ENCODE assay signal across 11 cellular contexts in genomic region chr19:1167687-1168561, GRCh38. TPM values are rescaled to one million over a fixed set of nuclear protein-coding genes. Genes with fewer than 3 reads are reported as not detected.
A peak's percentile ranks its signal among the peaks of the same experiment; 100 is the strongest.
DNase-seq lines count a peak whose midpoint lies in the region; ATAC-seq and TF ChIP-seq lines count a peak whose summit lies in the region.
"Had no signal": no experiment of that assay in that cellular context is flagged by ENCODE, and none has a peak within 500 bp of the region (broad histone marks: within the 10 kb centered on the region; RNA-seq: fewer than 3 reads in every experiment).

No MANE protein-coding gene starts in this region.

- DNase-seq in T-helper 17 cell (no peak), immature natural killer cell (peak in 2 of 3 donors; percentile 17 to 29), WERI-Rb-1 (no peak), DMS 273 treated with DMSO at 0.1 percent for 48 hours (lab: John Stamatoyannopoulos, UW) (no peak), omental fat pad (ENCODE audit: low spot score) (no peak), dedifferentiated amniotic fluid mesenchymal stem cell (ENCODE audit: extremely low spot score) (no peak)
- DNase-seq: NCI-H146, T-helper 9 cell had no signal

- H3K4me3 ChIP-seq in rectal smooth muscle tissue (ENCODE audit: low read length), result peak overlapping the region; percentile 46
- H3K4me3 ChIP-seq in WERI-Rb-1 (ENCODE audit: low read depth, low read length), result no peak overlapping the region

- H3K4me1 Mint-ChIP-seq in T-helper 17 cell (peaks cover 27% of the 10 kb centered on the region), immature natural killer cell (peaks cover 37% of the 10 kb centered on the region in 2 donors)

- H3K27me3 ChIP-seq in rectal smooth muscle tissue (ENCODE audit: control insufficient read depth, insufficient read depth, low read length) (no peaks in the 10 kb centered on the region), WERI-Rb-1 (ENCODE audit: insufficient read depth, low read depth, severe bottlenecking) (no peaks in the 10 kb centered on the region)

- H3K9me3 ChIP-seq in T-helper 17 cell (ENCODE audit: control insufficient read depth, low read length, poor library complexity, severe bottlenecking), result no peaks in the 10 kb centered on the region
- H3K9me3 ChIP-seq in WERI-Rb-1 (ENCODE audit: severe bottlenecking), result peaks cover 4% of the 10 kb centered on the region

- H3K27ac ChIP-seq in C4-2B (peak overlapping the region; percentile 99), rectal smooth muscle tissue (ENCODE audit: low read depth, low read length) (peak overlapping the region; percentile 81), WERI-Rb-1 (no peak overlapping the region)
- H3K27ac ChIP-seq: HL-60 had no signal

- no peak overlapping the region for H3K4me3 Mint-ChIP-seq in T-helper 17 cell
- H3K4me3 Mint-ChIP-seq in immature natural killer cell, result peak overlapping the region in 1 of 5 donors; percentile 12

- H3K9me3 Mint-ChIP-seq in immature natural killer cell, result peaks cover 0 to 1% (median 0%) of the 10 kb centered on the region in 6 donors

- H3K36me3 Mint-ChIP-seq in T-helper 17 cell (ENCODE audit: low read depth) (peaks cover 6% of the 10 kb centered on the region), immature natural killer cell (peaks cover 0 to 7% (median 0%) of the 10 kb centered on the region in 3 donors)

- H3K9ac ChIP-seq in rectal smooth muscle tissue (ENCODE audit: low read length), result no peak overlapping the region

- H3K27ac Mint-ChIP-seq in T-helper 17 cell (no peak overlapping the region), immature natural killer cell (no peak overlapping the region)

- H3K36me3 ChIP-seq in rectal smooth muscle tissue (ENCODE audit: control insufficient read depth, insufficient read depth, low read length) (peaks cover 5% of the 10 kb centered on the region), WERI-Rb-1 (peaks cover 3% of the 10 kb centered on the region; the same call in 1 of the 2 replicates)

- H3K4me1 ChIP-seq in rectal smooth muscle tissue (ENCODE audit: control insufficient read depth, insufficient read depth, low read length), result peaks cover 33% of the 10 kb centered on the region

- ATAC-seq in T-helper 17 cell, result peak; percentile 20
- ATAC-seq in omental fat pad (ENCODE audit: low FRiP score), result no peak

- H3K27me3 Mint-ChIP-seq in T-helper 17 cell, result no peaks in the 10 kb centered on the region
- peaks cover 2 to 7% (median 5%) of the 10 kb centered on the region in 3 donors for H3K27me3 Mint-ChIP-seq in immature natural killer cell (ENCODE audit: low read depth in 3 of 3)

- TF ChIP-seq CTCF in C4-2B (conservative IDR thresholded peaks at IDR 0.05) (no peak), WERI-Rb-1 (IDR thresholded peaks at IDR 0.05; ENCODE audit: low read depth, low read length) (no peak), omental fat pad (IDR thresholded peaks at IDR 0.05) (no peak)

RNA-seq across cellular contexts. Expression of gene SBNO2, which starts 6.1 kb away (rescaled TPM):
- total RNA-seq in T-helper 17 cell (100 to 1,000 TPM in 1 of 2 donors, 10 to 100 TPM in 1; 85.4 to 106 TPM), omental fat pad (100 to 1,000 TPM in 1 of 4 donors, 10 to 100 TPM in 3; 33.1 to 208 (median 61.9) TPM)
- polyA plus RNA-seq in immature natural killer cell, result 1 to 10 TPM in 1 of 3 donors, under 1 TPM in 2; 0.27 to 3.4 (median 0.89) TPM

RNA-seq across cellular contexts. Expression of gene STK11, which starts 37.7 kb away (rescaled TPM):
- total RNA-seq in T-helper 17 cell (10 to 100 TPM; 70.0 to 70.4 TPM), omental fat pad (10 to 100 TPM; 38.0 to 48.4 (median 44.2) TPM)
- polyA plus RNA-seq in immature natural killer cell, result 10 to 100 TPM; 10.8 to 14.5 (median 11.7) TPM

Comparison
In these comparisons a context has a peak if more than half of its experiments do, and no peak if none do; other contexts are left out.
1. DNase-seq: peak in immature natural killer cell (2 of 3); none in T-helper 17 cell (0 of 3), WERI-Rb-1 (single experiment), DMS 273 treated with DMSO at 0.1 percent for 48 hours (single experiment), omental fat pad (single experiment) and dedifferentiated amniotic fluid mesenchymal stem cell (single experiment).